ENCODE assay signal across 20 cellular contexts in the genomic region with DNA sequence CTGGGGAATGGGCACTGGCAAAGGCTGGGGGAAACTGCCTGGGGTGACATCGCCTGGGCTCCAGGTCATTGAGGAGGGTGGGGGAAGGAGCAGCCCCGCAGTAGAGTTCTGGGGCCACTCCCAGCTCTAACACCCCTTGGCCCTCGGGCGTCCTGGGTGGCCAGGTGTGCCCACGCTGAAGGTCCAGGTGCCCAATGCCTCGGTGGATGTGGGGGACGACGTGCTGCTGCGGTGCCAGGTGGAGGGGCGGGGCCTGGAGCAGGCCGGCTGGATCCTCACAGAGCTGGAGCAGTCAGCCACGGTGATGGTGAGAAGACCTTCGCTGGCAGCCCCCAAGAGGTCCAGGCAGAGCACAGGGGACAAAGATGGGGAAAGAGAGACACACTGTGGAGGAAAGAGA. TPM values are rescaled to one million over a fixed set of nuclear protein-coding genes. Genes with fewer than 3 reads are reported as not detected.
"Had no signal": no experiment of that assay in that cellular context is flagged by ENCODE, and none has a peak within 500 bp of the region (broad histone marks: within the 10 kb centered on the region; RNA-seq: fewer than 3 reads in every experiment).

No MANE protein-coding gene starts in this region.

- H3K4me3 ChIP-seq: dorsolateral prefrontal cortex, gastrocnemius medialis, heart right ventricle, lower lobe of right lung, ovary, sigmoid colon, spleen, suprapubic skin had no signal

- H3K9me3 ChIP-seq: gastrocnemius medialis, heart right ventricle, lower lobe of right lung, ovary, sigmoid colon, spleen, suprapubic skin had no signal

- H3K27ac ChIP-seq: dorsolateral prefrontal cortex, gastrocnemius medialis, heart right ventricle, lower lobe of right lung, ovary, sigmoid colon, spleen, suprapubic skin had no signal

- H3K36me3 ChIP-seq: gastrocnemius medialis, heart right ventricle, lower lobe of right lung, ovary, sigmoid colon, spleen, suprapubic skin had no signal

- H3K4me1 ChIP-seq: gastrocnemius medialis, heart right ventricle, lower lobe of right lung, sigmoid colon, suprapubic skin had no signal

- ATAC-seq: activated naive CD4-positive, alpha-beta T cell treated with anti-CD3 and anti-CD28 coated beads, Interleukin-2, amount 50 U/mL, for 72 hours; gastrocnemius medialis; left cardiac atrium; lower lobe of right lung had no signal

- DNase-seq: activated CD4-positive, alpha-beta T cell treated with anti-CD3 and anti-CD28 coated beads for 1 hour; activated CD4-positive, alpha-beta T cell treated with anti-CD3 and anti-CD28 coated beads, Interleukin-2, amount 50 U/mL, for 48 hours; activated effector memory CD4-positive, alpha-beta T cell treated with anti-CD3 and anti-CD28 coated beads, Interleukin-2, amount 50 U/mL, for 16 hours; activated T-cell treated with anti-CD3 and anti-CD28 coated beads, Interleukin-2, amount 50 U/mL, for 24 hours; dorsolateral prefrontal cortex; endodermal cell; gastrocnemius medialis; heart right ventricle; left cardiac atrium; lower lobe of right lung; ovary; sigmoid colon; spleen; trophoblast cell had no signal

- H3K27me3 ChIP-seq: ovary had no signal

RNA-seq across cellular contexts. Expression of a gene that starts 7.7 kb away (rescaled TPM):
- total RNA-seq: epithelial cell of proximal tubule had no signal

RNA-seq across cellular contexts. Expression of a gene that starts 9.4 kb away (rescaled TPM):
- total RNA-seq: epithelial cell of proximal tubule, gastrocnemius medialis, lower lobe of right lung, sigmoid colon, suprapubic skin had no signal

RNA-seq across cellular contexts. Expression of a gene that starts 51.7 kb away (rescaled TPM):
- total RNA-seq: myocyte had no signal

RNA-seq across cellular contexts. Expression of a gene that starts 52.1 kb away (rescaled TPM):
- total RNA-seq: activated naive CD4-positive, alpha-beta T cell treated with anti-CD3 and anti-CD28 coated beads, Interleukin-2, amount 50 U/mL, for 72 hours; cardiac septum; endodermal cell; epithelial cell of proximal tubule; gastrocnemius medialis; left cardiac atrium; myocyte; neural crest cell; sigmoid colon; suprapubic skin had no signal
